9 cellular contexts compared by ENCODE assay signal in the genomic region with DNA sequence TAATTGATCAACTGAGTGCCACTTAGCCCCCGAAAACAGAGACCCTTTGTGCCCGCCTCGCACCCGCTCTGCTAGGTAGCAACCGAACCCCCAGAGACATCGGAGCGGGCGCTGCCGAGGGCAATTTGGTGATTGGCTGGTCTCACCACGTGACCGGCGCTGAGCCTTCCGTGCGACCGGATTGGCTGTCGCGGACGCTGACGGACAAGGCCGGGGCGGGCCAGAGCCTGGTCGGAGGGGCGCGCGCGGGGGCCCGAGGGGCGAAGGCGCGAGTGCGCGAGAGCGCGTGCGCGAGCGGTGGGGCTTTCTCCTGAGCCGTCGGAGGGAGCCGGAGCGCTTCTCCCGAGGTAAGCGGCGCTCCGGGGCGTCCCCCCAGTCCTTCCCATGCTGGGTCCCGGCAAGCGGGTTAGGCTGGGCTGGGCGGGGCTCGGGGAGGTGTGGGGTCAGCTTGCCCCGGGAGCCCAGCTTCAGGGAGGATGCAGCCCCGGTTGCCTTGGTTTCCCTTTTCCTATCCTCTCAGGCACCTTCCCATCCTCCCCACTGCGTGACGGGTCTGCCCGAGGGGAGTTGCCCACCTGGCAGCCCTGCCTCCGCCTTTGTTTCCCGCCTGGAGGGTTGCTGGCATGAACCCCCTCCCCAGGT. TPM values are rescaled to one million over a fixed set of nuclear protein-coding genes. Genes with fewer than 3 reads are reported as not detected.
DNase-seq lines count a peak whose midpoint lies in the region; FAIRE-seq and TF ChIP-seq lines count a peak whose summit lies in the region.
"Had no signal": no experiment of that assay in that cellular context is flagged by ENCODE, and none has a peak within 500 bp of the region (broad histone marks: within the 10 kb centered on the region; RNA-seq: fewer than 3 reads in every experiment).

A gene (plus strand): TSS at position 303 of the 642 bp plus-strand sequence.

- H3K9me2 ChIP-seq in neural cell (ENCODE audit: insufficient read depth, low read length): no peaks in the 10 kb centered on the region

- H3K79me2 ChIP-seq in neural cell (replicated peaks; ENCODE audit: insufficient read depth, low read length): no peaks in the 10 kb centered on the region

- no peaks in the 10 kb centered on the region for H4K20me1 ChIP-seq in neural cell (ENCODE audit: insufficient read depth)

- H3K27me3 ChIP-seq in neural cell (ENCODE audit: insufficient read depth, low read depth, low read length): peaks cover 12% of the 10 kb centered on the region

- no peak for FAIRE-seq in urothelium cell line (lab: Jason Lieb, UNC)

- peak within 1 kb of the TSS; percentile 37 for H3K4me3 Mint-ChIP-seq in activated naive CD4-positive, alpha-beta T cell treated with anti-CD3 and anti-CD28 coated beads for 36 hours

- no peaks in the 10 kb centered on the region for H3K4me1 Mint-ChIP-seq in activated naive CD4-positive, alpha-beta T cell treated with anti-CD3 and anti-CD28 coated beads for 36 hours (ENCODE audit: low read depth)

- no peaks in the 10 kb centered on the region for H3K36me3 ChIP-seq in neural cell (ENCODE audit: insufficient read depth, low read length)
- no peaks in the 10 kb centered on the region for H3K36me3 ChIP-seq in urinary bladder (ENCODE audit: insufficient read depth)

- under 1% methylated on average over 57 of the region's 57 CpGs for WGBS in urinary bladder

- no peak for TF ChIP-seq CTCF in neural cell (IDR thresholded peaks at IDR 0.05; ENCODE audit: poor library complexity, severe bottlenecking)

- H3K9ac ChIP-seq in neural cell (ENCODE audit: low read length): peak within 1 kb of the TSS; percentile 74

- TF ChIP-seq EP300 in neural cell (conservative IDR thresholded peaks at IDR 0.05; ENCODE audit: poor library complexity, severe bottlenecking): peak; percentile 12

- H3K4me2 ChIP-seq in neural cell (ENCODE audit: low read length): peak within 1 kb of the TSS; percentile 62

- peak within 1 kb of the TSS; percentile 63 for H3K27ac ChIP-seq in neural cell (ENCODE audit: low read length)
- no peak within 1 kb of the TSS for H3K27ac ChIP-seq in urinary bladder (ENCODE audit: low read depth)

- no peak within 1 kb of the TSS for H3K27ac Mint-ChIP-seq in activated naive CD4-positive, alpha-beta T cell treated with anti-CD3 and anti-CD28 coated beads for 36 hours

- H3F3A ChIP-seq in neural cell (ENCODE audit: insufficient read depth, low read length, poor library complexity, severe bottlenecking): no peaks in the 10 kb centered on the region

- no peaks in the 10 kb centered on the region for H3K36me3 Mint-ChIP-seq in activated naive CD4-positive, alpha-beta T cell treated with anti-CD3 and anti-CD28 coated beads for 36 hours (ENCODE audit: low read depth)

- H3K4me1 ChIP-seq in urinary bladder (ENCODE audit: insufficient read depth): no peaks in the 10 kb centered on the region

- peak; percentile 30 for DNase-seq in activated T-cell treated with anti-CD3 and anti-CD28 coated beads for 48 hours (ENCODE audit: low read depth)
- DNase-seq in activated T-cell treated with anti-CD3 and anti-CD28 coated beads, Interleukin-2, amount 50 U/mL, for 1 hour: no peak
- DNase-seq in NCI-H2107 treated with DMSO at 0.1 percent for 48 hours (lab: John Stamatoyannopoulos, UW; ENCODE audit: unreplicated experiment): peak; percentile 96
- DNase-seq in activated naive CD4-positive, alpha-beta T cell treated with anti-CD3 and anti-CD28 coated beads for 36 hours: peak; percentile 27
- peak; percentile 21 for DNase-seq in germinal center (ENCODE audit: low spot score)
- DNase-seq in urothelium cell line (ENCODE audit: low spot score): no peak

- H2AFZ ChIP-seq in neural cell (ENCODE audit: low read depth, low read length): peak within 1 kb of the TSS; percentile 84

- TF ChIP-seq RAD21 in neural cell (conservative IDR thresholded peaks at IDR 0.05): no peak

- intact Hi-C loops in activated naive CD4-positive, alpha-beta T cell treated with anti-CD3 and anti-CD28 coated beads for 36 hours (cut with micrococcal nuclease): loop anchor here (10.0 kb wide), 1 partner anchor 383 kb away; a partner anchor contains a TSS

- H3K9me3 Mint-ChIP-seq in activated naive CD4-positive, alpha-beta T cell treated with anti-CD3 and anti-CD28 coated beads for 36 hours: no peaks in the 10 kb centered on the region

- H3K4me3 ChIP-seq in neural cell (ENCODE audit: low read length) (peak within 1 kb of the TSS; percentile 81), urinary bladder (ENCODE audit: low read depth, low read length) (peak within 1 kb of the TSS; percentile 43)

- peaks cover 42% of the 10 kb centered on the region for H3K27me3 Mint-ChIP-seq in activated naive CD4-positive, alpha-beta T cell treated with anti-CD3 and anti-CD28 coated beads for 36 hours (ENCODE audit: low read depth)

- CTCF ChIA-PET in activated naive CD4-positive, alpha-beta T cell treated with anti-CD3 and anti-CD28 coated beads for 36 hours (lab: Charles Lee): no interaction called here

- no peaks in the 10 kb centered on the region for H3K9me3 ChIP-seq in neural cell (ENCODE audit: low read length)

TF ChIP-seq in neural cell, 6 proteins besides CTCF, POLR2A, EP300 and RAD21:
- TF ChIP-seq POLR2AphosphoS5 (IDR thresholded peaks at IDR 0.05) (peak; percentile 77), SMC3 (conservative IDR thresholded peaks at IDR 0.05; ENCODE audit: poor library complexity) (peak; percentile 15), EZH2 (IDR thresholded peaks at IDR 0.05; ENCODE audit: borderline replicate concordance, insufficient read depth, low read length, poor library complexity, severe bottlenecking) (no peak), MXI1 (conservative IDR thresholded peaks at IDR 0.05; ENCODE audit: poor library complexity, severe bottlenecking) (peak; percentile 34), TAF1 (IDR thresholded peaks at IDR 0.05; ENCODE audit: low read depth) (peak; percentile 43)
- TF ChIP-seq, protein P1, sequence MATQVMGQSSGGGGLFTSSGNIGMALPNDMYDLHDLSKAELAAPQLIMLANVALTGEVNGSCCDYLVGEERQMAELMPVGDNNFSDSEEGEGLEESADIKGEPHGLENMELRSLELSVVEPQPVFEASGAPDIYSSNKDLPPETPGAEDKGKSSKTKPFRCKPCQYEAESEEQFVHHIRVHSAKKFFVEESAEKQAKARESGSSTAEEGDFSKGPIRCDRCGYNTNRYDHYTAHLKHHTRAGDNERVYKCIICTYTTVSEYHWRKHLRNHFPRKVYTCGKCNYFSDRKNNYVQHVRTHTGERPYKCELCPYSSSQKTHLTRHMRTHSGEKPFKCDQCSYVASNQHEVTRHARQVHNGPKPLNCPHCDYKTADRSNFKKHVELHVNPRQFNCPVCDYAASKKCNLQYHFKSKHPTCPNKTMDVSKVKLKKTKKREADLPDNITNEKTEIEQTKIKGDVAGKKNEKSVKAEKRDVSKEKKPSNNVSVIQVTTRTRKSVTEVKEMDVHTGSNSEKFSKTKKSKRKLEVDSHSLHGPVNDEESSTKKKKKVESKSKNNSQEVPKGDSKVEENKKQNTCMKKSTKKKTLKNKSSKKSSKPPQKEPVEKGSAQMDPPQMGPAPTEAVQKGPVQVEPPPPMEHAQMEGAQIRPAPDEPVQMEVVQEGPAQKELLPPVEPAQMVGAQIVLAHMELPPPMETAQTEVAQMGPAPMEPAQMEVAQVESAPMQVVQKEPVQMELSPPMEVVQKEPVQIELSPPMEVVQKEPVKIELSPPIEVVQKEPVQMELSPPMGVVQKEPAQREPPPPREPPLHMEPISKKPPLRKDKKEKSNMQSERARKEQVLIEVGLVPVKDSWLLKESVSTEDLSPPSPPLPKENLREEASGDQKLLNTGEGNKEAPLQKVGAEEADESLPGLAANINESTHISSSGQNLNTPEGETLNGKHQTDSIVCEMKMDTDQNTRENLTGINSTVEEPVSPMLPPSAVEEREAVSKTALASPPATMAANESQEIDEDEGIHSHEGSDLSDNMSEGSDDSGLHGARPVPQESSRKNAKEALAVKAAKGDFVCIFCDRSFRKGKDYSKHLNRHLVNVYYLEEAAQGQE (IDR thresholded peaks at IDR 0.05; ENCODE audit: borderline replicate concordance): peak; percentile 57

RNA-seq across cellular contexts. Expression of the gene that starts here (rescaled TPM):
- not detected for total RNA-seq in activated naive CD4-positive, alpha-beta T cell treated with anti-CD3 and anti-CD28 coated beads for 36 hours
- 2.1 and 2.9 TPM in 2 replicates for polyA plus RNA-seq in neural cell
- polyA minus RNA-seq in neural cell: 5.0 and 6.6 TPM in 2 replicates
- 2.3 TPM for total RNA-seq in urinary bladder
- 23.8 TPM for polyA plus RNA-seq in urinary bladder
- total RNA-seq: activated CD8-positive, alpha-beta memory T cell treated with anti-CD3 and anti-CD28 coated beads for 36 hours had no signal

Comparison
In these comparisons a context has a peak if more than half of its experiments do, and no peak if none do; other contexts are left out.
1. DNase-seq: peak in activated T-cell treated with anti-CD3 and anti-CD28 coated beads for 48 hours (single experiment), NCI-H2107 treated with DMSO at 0.1 percent for 48 hours (single experiment) and germinal center (single experiment); none in activated T-cell treated with anti-CD3 and anti-CD28 coated beads, Interleukin-2, amount 50 U/mL, for 1 hour (single experiment) and urothelium cell line (single experiment).
2. Peak in DNase-seq in activated naive CD4-positive, alpha-beta T cell treated with anti-CD3 and anti-CD28 coated beads for 36 hours; RNA of the gene not detected or under 1 TPM.